In genomic region chr1:219550171-219550570, GRCh38 we compare ENCODE assay signal across 22 cellular contexts.
"Had no signal": no experiment of that assay in that cellular context is flagged by ENCODE, and none has a peak within 500 bp of the region (broad histone marks: within the 10 kb centered on the region; RNA-seq: fewer than 3 reads in every experiment).

No MANE protein-coding gene starts in this region.

- H3K4me1 ChIP-seq: gastrocnemius medialis, prostate gland, right atrium auricular region, transverse colon, upper lobe of right lung had no signal

- H3K36me3 Mint-ChIP-seq: naive thymus-derived CD4-positive, alpha-beta T cell; stimulated activated effector memory CD8-positive, alpha-beta T cell treated with anti-CD3 and anti-CD28 coated beads, Interleukin-12 subunit alpha, Interleukin-12 subunit beta, amount 100 ng/mL, for 72 hours had no signal

- H3K27me3 ChIP-seq: gastrocnemius medialis, right atrium auricular region, sigmoid colon, transverse colon, upper lobe of right lung had no signal

- DNase-seq: central memory CD4-positive, alpha-beta T cell; effector CD8-positive, alpha-beta T cell; endodermal cell; foreskin fibroblast; gastrocnemius medialis; head of caudate nucleus; kidney; mesendoderm; midbrain; naive thymus-derived CD4-positive, alpha-beta T cell; nephron progenitor cell; nucleus accumbens; sigmoid colon; stimulated activated CD4-positive, alpha-beta T cell treated with anti-CD3 and anti-CD28 coated beads, Interleukin-2, amount 100 ng/mL, for 24 hours; stimulated activated CD4-positive, alpha-beta T cell treated with anti-CD3 and anti-CD28 coated beads, Interleukin-4, amount 100 ng/mL, for 24 hours; stimulated activated naive CD8-positive, alpha-beta T cell treated with anti-CD3 and anti-CD28 coated beads, Interleukin-15, Interleukin-2, amounts not matched to agents 100 U/mL and 50 U/mL, for 24 hours; transverse colon; upper lobe of right lung had no signal

- H3K4me3 Mint-ChIP-seq: endodermal cell; naive thymus-derived CD4-positive, alpha-beta T cell; nephron progenitor cell; stimulated activated effector memory CD8-positive, alpha-beta T cell treated with anti-CD3 and anti-CD28 coated beads, Interleukin-12 subunit alpha, Interleukin-12 subunit beta, amount 100 ng/mL, for 72 hours had no signal

- H3K36me3 ChIP-seq: gastrocnemius medialis, prostate gland, right atrium auricular region, sigmoid colon, transverse colon, upper lobe of right lung had no signal

- H3K4me1 Mint-ChIP-seq: naive thymus-derived CD4-positive, alpha-beta T cell; nephron progenitor cell; stimulated activated effector memory CD8-positive, alpha-beta T cell treated with anti-CD3 and anti-CD28 coated beads, Interleukin-12 subunit alpha, Interleukin-12 subunit beta, amount 100 ng/mL, for 72 hours had no signal

- H3K27ac ChIP-seq: epithelial cell of prostate, gastrocnemius medialis, right atrium auricular region, sigmoid colon, transverse colon, upper lobe of right lung had no signal

- H3K9me3 ChIP-seq: gastrocnemius medialis, prostate gland, right atrium auricular region, sigmoid colon, transverse colon, upper lobe of right lung had no signal

- H3K27ac Mint-ChIP-seq: endodermal cell; naive thymus-derived CD4-positive, alpha-beta T cell; nephron progenitor cell; stimulated activated effector memory CD8-positive, alpha-beta T cell treated with anti-CD3 and anti-CD28 coated beads, Interleukin-12 subunit alpha, Interleukin-12 subunit beta, amount 100 ng/mL, for 72 hours had no signal

- H3K4me3 ChIP-seq: gastrocnemius medialis, prostate gland, right atrium auricular region, sigmoid colon, transverse colon, upper lobe of right lung had no signal
